In the genomic region with DNA sequence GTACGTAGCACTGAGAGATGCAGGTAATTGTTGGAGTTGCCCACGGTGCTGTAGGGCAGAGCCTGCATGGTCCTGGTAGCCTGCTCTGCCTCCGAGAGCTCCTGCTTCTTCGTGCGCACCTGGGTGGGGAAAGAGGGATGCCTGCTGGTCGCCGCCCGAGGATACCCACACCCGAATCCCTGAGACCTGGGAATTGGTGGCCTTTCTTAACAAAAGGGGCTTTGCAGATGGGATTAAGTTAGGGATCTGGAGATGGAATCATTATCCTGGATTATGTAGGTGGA, we compare ENCODE assay signal across 20 cellular contexts. TPM values are rescaled to one million over a fixed set of nuclear protein-coding genes. Genes with fewer than 3 reads are reported as not detected.
DNase-seq lines count a peak whose midpoint lies in the region; ATAC-seq and TF ChIP-seq lines count a peak whose summit lies in the region.
"Had no signal": no experiment of that assay in that cellular context is flagged by ENCODE, and none has a peak within 500 bp of the region (broad histone marks: within the 10 kb centered on the region; RNA-seq: fewer than 3 reads in every experiment).

No MANE protein-coding gene starts in this region.

- no peak overlapping the region for H2AK5ac ChIP-seq in H9 (ENCODE audit: insufficient read length, low read length)

- H3T11ph ChIP-seq in H9 (ENCODE audit: low read length): no peak overlapping the region

- H3K36me3 Mint-ChIP-seq in H9 (ENCODE audit: insufficient read depth in 1 of 3, low read depth in 3 of 3): no peaks in the 10 kb centered on the region; a peak in 1 of 7 replicates
- H3K36me3 Mint-ChIP-seq in effector memory CD8-positive, alpha-beta T cell (ENCODE audit: insufficient read depth): no peaks in the 10 kb centered on the region
- H3K36me3 Mint-ChIP-seq in T-cell: no peaks in the 10 kb centered on the region

- H2BK12ac ChIP-seq in H9 (ENCODE audit: insufficient read length, low read depth, low read length): no peak overlapping the region

- no peak overlapping the region for H3K27ac Mint-ChIP-seq in H9
- no peak overlapping the region for H3K27ac Mint-ChIP-seq in effector memory CD8-positive, alpha-beta T cell
- no peak overlapping the region for H3K27ac Mint-ChIP-seq in T-cell
- H3K27ac Mint-ChIP-seq: CD4-positive, alpha-beta T cell; HFFc6 had no signal

- no peak overlapping the region for H3K14ac ChIP-seq in H9 (ENCODE audit: insufficient read depth, low read length)

- H3K56ac ChIP-seq in H9 (ENCODE audit: insufficient read length, low read depth, low read length): no peak overlapping the region

- H2BK15ac ChIP-seq in H9 (ENCODE audit: low read depth, low read length): no peak overlapping the region

- DNase-seq in H9 (no peak), T-cell (no peak), HuH-7.5 (ENCODE audit: low spot score) (no peak)
- DNase-seq in effector memory CD8-positive, alpha-beta T cell: no peak
- DNase-seq: ACHN; CD4-positive, alpha-beta T cell; DND-41; GF-D8; GM23248; HFFc6; Karpas-422; MM.1S; NCI-H1105; NCI-H1694 treated with DMSO at 0.1 percent for 48 hours; NCI-H446; NCI-H774; Peyer's patch; SHP77 had no signal

- H2BK5ac ChIP-seq in H9 (ENCODE audit: insufficient read length, low read length): no peak overlapping the region

- H4K5ac ChIP-seq in H9 (ENCODE audit: insufficient read length, low read depth, low read length): no peak overlapping the region

- H3K36me3 ChIP-seq in iPS-20b (ENCODE audit: insufficient read depth, low read depth, low read length): no peaks in the 10 kb centered on the region
- H3K36me3 ChIP-seq: Peyer's patch had no signal

- no peaks in the 10 kb centered on the region for H3K4me1 ChIP-seq in H9 (ENCODE audit: insufficient read depth, low read length)
- H3K4me1 ChIP-seq in iPS-20b (ENCODE audit: insufficient read depth, low read length): no peaks in the 10 kb centered on the region
- H3K4me1 ChIP-seq: Peyer's patch had no signal

- POLR2A ChIA-PET in T-cell (lab: Charles Lee): no interaction called here

- H3K9me3 ChIP-seq in H9 (ENCODE audit: control insufficient read depth, low read depth, low read length): no peaks in the 10 kb centered on the region
- no peaks in the 10 kb centered on the region for H3K9me3 ChIP-seq in iPS-20b (ENCODE audit: insufficient read depth, low read depth, low read length)
- H3K9me3 ChIP-seq: Peyer's patch had no signal

- CTCF ChIA-PET in T-cell (lab: Charles Lee): interaction anchor here in 1 of 2 donors (0.6 kb wide), 1 partner anchor 152 kb away, joined by 4 read pairs; no protein-coding TSS in a partner anchor

- no peaks in the 10 kb centered on the region for H4K20me1 ChIP-seq in H9 (ENCODE audit: control insufficient read depth, insufficient read depth, insufficient read length)

- no peak overlapping the region for H3K4ac ChIP-seq in H9 (ENCODE audit: low read depth, low read length)

- no peak overlapping the region for H4K8ac ChIP-seq in H9 (replicated peaks; ENCODE audit: insufficient read length, low read depth, low read length)

- H3K27me3 Mint-ChIP-seq in H9 (ENCODE audit: low read depth) (peaks cover 53% of the 10 kb centered on the region), T-cell (peaks cover 33 to 38% of the 10 kb centered on the region in 2 donors)
- peaks cover 39 to 41% of the 10 kb centered on the region in 2 donors for H3K27me3 Mint-ChIP-seq in effector memory CD8-positive, alpha-beta T cell

- no peak for ATAC-seq in effector memory CD8-positive, alpha-beta T cell (replicated peaks)
- ATAC-seq in T-cell (replicated peaks in 1 of 4): no peak
- ATAC-seq in GM21423 (IDR thresholded peaks at IDR 0.05; ENCODE audit: unreplicated experiment): no peak

- no peak overlapping the region for H2BK120ac ChIP-seq in H9 (ENCODE audit: low read depth, low read length, poor library complexity, severe bottlenecking)

- H3K27ac ChIP-seq in H9 (ENCODE audit: insufficient read length, low read depth, low read length): no peak overlapping the region
- no peak overlapping the region for H3K27ac ChIP-seq in iPS-20b (ENCODE audit: low read length)
- H3K27ac ChIP-seq: GM23248, Peyer's patch had no signal

- peaks cover 3 to 8% of the 10 kb centered on the region in 2 experiments for H3K9me3 Mint-ChIP-seq in H9
- no peaks in the 10 kb centered on the region for H3K9me3 Mint-ChIP-seq in effector memory CD8-positive, alpha-beta T cell
- H3K9me3 Mint-ChIP-seq in T-cell: no peaks in the 10 kb centered on the region
- H3K9me3 Mint-ChIP-seq: CD4-positive, alpha-beta T cell; HFFc6 had no signal

- H3K79me1 ChIP-seq in H9 (ENCODE audit: insufficient read depth, low read depth, low read length, poor library complexity, severe bottlenecking): no peaks in the 10 kb centered on the region

- H3K18ac ChIP-seq in H9 (ENCODE audit: insufficient read length, low read depth, low read length): no peak overlapping the region

- H3K4me1 Mint-ChIP-seq in H9 (peaks cover 14 to 29% of the 10 kb centered on the region in 2 experiments), T-cell (peaks cover 10 to 16% (median 12%) of the 10 kb centered on the region in 3 donors)
- H3K4me1 Mint-ChIP-seq in effector memory CD8-positive, alpha-beta T cell (ENCODE audit: low read depth in 2 of 2): peaks cover 12 to 20% of the 10 kb centered on the region in 2 donors

- peak overlapping the region; percentile 18 for H3K4me2 ChIP-seq in H9 (ENCODE audit: insufficient read depth, insufficient read length, low read length)

- no peaks in the 10 kb centered on the region for H3K23me2 ChIP-seq in H9 (ENCODE audit: insufficient read length, low read depth, low read length, poor library complexity, severe bottlenecking)

- peak overlapping the region; percentile 59; the same call in 1 of the 2 replicates for H3K4me3 ChIP-seq in iPS-20b (ENCODE audit: low read length)
- H3K4me3 ChIP-seq: GM23248, Peyer's patch had no signal

- H3K79me2 ChIP-seq in H9 (ENCODE audit: insufficient read depth, low read length): no peaks in the 10 kb centered on the region

- H4K91ac ChIP-seq in H9 (ENCODE audit: insufficient read length, low read depth, low read length): no peak overlapping the region

- no peak overlapping the region for H2BK20ac ChIP-seq in H9 (ENCODE audit: low read depth, low read length, poor library complexity, severe bottlenecking)

- no peaks in the 10 kb centered on the region; the same call in 1 of the 2 replicates for H3K27me3 ChIP-seq in H9 (ENCODE audit: insufficient read depth, low read length)
- H3K27me3 ChIP-seq in iPS-20b (ENCODE audit: insufficient read depth, low read length): peaks cover 42% of the 10 kb centered on the region
- H3K27me3 ChIP-seq: Peyer's patch had no signal

- TF ChIP-seq CTCF in H9 (conservative IDR thresholded peaks at IDR 0.05): no peak

- H3K9ac ChIP-seq in H9 (ENCODE audit: extremely low read depth, insufficient read length, low read length) (no peak overlapping the region), iPS-20b (ENCODE audit: low read depth, low read length) (no peak overlapping the region)
- H3K9ac ChIP-seq: GM23248 had no signal

- H2AFZ ChIP-seq in H9 (ENCODE audit: low read length): no peak overlapping the region
- H2AFZ ChIP-seq: GM23248 had no signal

- H3K4me3 Mint-ChIP-seq in H9 (peak overlapping the region; percentile 55 to 81), T-cell (peak overlapping the region in 1 of 3 donors; percentile 2)
- peak overlapping the region; percentile 53 to 56 for H3K4me3 Mint-ChIP-seq in effector memory CD8-positive, alpha-beta T cell
- H3K4me3 Mint-ChIP-seq: CD4-positive, alpha-beta T cell; HFFc6 had no signal

- no peak overlapping the region for H3K23ac ChIP-seq in H9 (ENCODE audit: insufficient read length, low read depth, low read length)

- WGBS in H9 (ENCODE audit: extremely low coverage, insufficient read length, low lambda C conversion rate): no CpG with 5 or more reads among the region's 9 CpGs

RNA-seq across cellular contexts. Expression of gene C3, which starts 9.4 kb away (rescaled TPM):
- 4.9 and 5.9 TPM in 2 replicates for total RNA-seq in H9 (2021)
- 10 to 100 TPM in 1 of 5 donors, 1 to 10 TPM in 3, not detected in 1; 1.1 to 10.6 (median 7.6) TPM for total RNA-seq in T-cell

RNA-seq across cellular contexts. Expression of gene GPR108, which starts 26.4 kb away (rescaled TPM):
- 38.2 and 39.3 TPM in 2 replicates for total RNA-seq in H9 (2021)
- total RNA-seq in T-cell: 10 to 100 TPM; 51.8 to 83.3 (median 58.4) TPM

RNA-seq across cellular contexts. Expression of gene TRIP10, which starts 28.5 kb away (rescaled TPM):
- total RNA-seq in H9 (2021): 54.1 and 56.4 TPM in 2 replicates
- total RNA-seq in T-cell: 1 to 10 TPM; 2.6 to 8.7 (median 7.3) TPM

RNA-seq across cellular contexts. Expression of gene TNFSF14, which starts 41.1 kb away (rescaled TPM):
- not detected in 2 replicates for total RNA-seq in H9 (2021)
- total RNA-seq in T-cell: 10 to 100 TPM in 3 of 5 donors, 1 to 10 TPM in 2; 1.9 to 22.6 (median 12.7) TPM
- total RNA-seq: GM23248, HFFc6 had no signal

RNA-seq across cellular contexts. Expression of gene SH2D3A, which starts 56.2 kb away (rescaled TPM):
- total RNA-seq in H9 (2021) (17.9 and 22.0 TPM in 2 replicates), T-cell (10 to 100 TPM; 61.7 to 83.7 (median 73.6) TPM)
- total RNA-seq: GM23248, HFFc6 had no signal
